ENCODE assay signal across 25 cellular contexts in the genomic region with DNA sequence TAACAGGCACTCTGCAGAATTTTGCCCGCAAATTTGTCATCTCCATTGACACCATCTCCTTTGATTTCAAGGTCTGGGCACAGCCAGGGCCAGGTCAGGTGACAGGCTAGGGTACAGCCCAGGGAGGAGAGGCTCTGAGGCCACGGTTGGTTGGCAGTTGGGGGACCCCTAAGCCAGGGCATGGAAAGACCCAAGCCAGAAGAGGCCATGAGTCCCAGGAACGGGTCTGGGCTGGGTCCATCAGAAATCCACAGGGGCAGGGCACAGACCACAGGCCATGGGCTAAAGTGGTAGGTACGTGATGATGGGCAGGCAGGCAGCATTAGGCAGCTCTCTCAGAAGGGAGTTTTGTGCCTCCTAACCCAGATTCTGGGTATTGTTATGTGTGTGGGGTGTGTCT. TPM values are rescaled to one million over a fixed set of nuclear protein-coding genes. Genes with fewer than 3 reads are reported as not detected.
"Had no signal": no experiment of that assay in that cellular context is flagged by ENCODE, and none has a peak within 500 bp of the region (broad histone marks: within the 10 kb centered on the region; RNA-seq: fewer than 3 reads in every experiment).

No MANE protein-coding gene starts in this region.

- H3K4me3 ChIP-seq: hepatocyte, ovary, SK-N-MC, thoracic aorta had no signal

- H3K4me2 ChIP-seq: hepatocyte had no signal

- ATAC-seq: activated CD8-positive, alpha-beta memory T cell treated with anti-CD3 and anti-CD28 coated beads, Interleukin-2, amount 10 ng/mL, durations not matched to agents 7 days and 5 days; activated CD8-positive, alpha-beta T cell treated with anti-CD3 and anti-CD28 coated beads for 36 hours; activated naive CD8-positive, alpha-beta T cell treated with anti-CD3 and anti-CD28 coated beads, Interleukin-2, amount 50 U/mL, for 24 hours; foreskin keratinocyte; naive thymus-derived CD4-positive, alpha-beta T cell; sciatic nerve had no signal

- H3K79me2 ChIP-seq: hepatocyte had no signal

- H3K36me3 ChIP-seq: ovary had no signal

- FAIRE-seq: colon had no signal

- H3K27me3 ChIP-seq: foreskin keratinocyte, hepatocyte, ovary had no signal

- DNase-seq: activated CD4-positive, alpha-beta T cell treated with anti-CD3 and anti-CD28 coated beads, Interleukin-2, amount 10 ng/mL, durations not matched to agents 7 days and 5 days; activated CD8-positive, alpha-beta memory T cell treated with anti-CD3 and anti-CD28 coated beads, Interleukin-2, amount 10 ng/mL, durations not matched to agents 7 days and 5 days; activated CD8-positive, alpha-beta T cell treated with anti-CD3 and anti-CD28 coated beads for 36 hours; activated gamma-delta T cell; activated naive CD4-positive, alpha-beta T cell treated with anti-CD3 and anti-CD28 coated beads, Interleukin-2, amount 50 U/mL, for 16 hours; activated naive CD8-positive, alpha-beta T cell treated with anti-CD3 and anti-CD28 coated beads, Interleukin-2, amount 50 U/mL, for 24 hours; activated T-cell treated with anti-CD3 and anti-CD28 coated beads for 4 hours; anterior cingulate cortex; central memory CD4-positive, alpha-beta T cell; effector memory CD4-positive, alpha-beta T cell; foreskin keratinocyte; immature natural killer cell; kidney glomerular epithelial cell; mesenchymal stem cell; naive thymus-derived CD4-positive, alpha-beta T cell; stimulated activated CD4-positive, alpha-beta T cell treated with anti-CD3 and anti-CD28 coated beads, Interleukin-4, amount 100 ng/mL, for 1 hour; stimulated activated naive CD4-positive, alpha-beta T cell treated with Interleukin-2 at 50 U/mL for 16 hours; SW 1271; T-helper 2 cell had no signal

- H2AFZ ChIP-seq: hepatocyte had no signal

- H3K9me3 ChIP-seq: ovary, thoracic aorta had no signal

- H3K27ac ChIP-seq: foreskin keratinocyte, hepatocyte, ovary, SK-N-MC, thoracic aorta had no signal

RNA-seq across cellular contexts. Expression of gene SEMA3G, which starts 45.8 kb away (rescaled TPM):
- total RNA-seq: activated CD8-positive, alpha-beta T cell treated with anti-CD3 and anti-CD28 coated beads for 36 hours had no signal
- polyA plus RNA-seq: immature natural killer cell; naive thymus-derived CD4-positive, alpha-beta T cell had no signal

RNA-seq across cellular contexts. Expression of gene TNNC1, which starts 54.7 kb away (rescaled TPM):
- total RNA-seq: foreskin keratinocyte had no signal
- polyA plus RNA-seq: immature natural killer cell had no signal
